ENCODE assay signal across 1 cellular context in the genomic region with DNA sequence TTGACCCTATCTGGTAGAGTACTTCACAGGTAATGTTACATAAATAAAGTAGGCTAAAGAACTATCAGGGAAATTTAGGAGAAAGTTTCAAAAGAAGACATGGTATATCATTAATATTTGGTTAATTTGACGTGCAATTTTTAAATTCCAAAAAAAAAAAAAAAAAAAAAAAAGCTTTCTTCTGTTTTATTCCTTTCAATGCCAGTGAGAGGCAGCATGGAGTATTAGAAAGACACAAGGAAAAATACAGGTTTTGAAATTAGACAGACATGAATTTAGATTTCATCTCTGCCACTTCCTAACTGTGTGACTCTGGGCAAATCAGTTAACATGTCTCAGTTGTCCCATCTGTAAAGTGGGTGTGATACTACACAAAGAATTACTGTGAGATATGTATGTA.
TF ChIP-seq lines count a peak whose summit lies in the region.

No MANE protein-coding gene starts in this region.

TF ChIP-seq in IMR-90, 13 proteins besides CTCF, POLR2A, EP300 and RAD21 (continued from another document):
- no peak for TF ChIP-seq CHD1 (IDR thresholded peaks at IDR 0.05; ENCODE audit: low read depth, low read length)
- no peak for TF ChIP-seq MXI1 (IDR thresholded peaks at IDR 0.05; ENCODE audit: borderline replicate concordance, low read depth, low read length)
- TF ChIP-seq FOS (IDR thresholded peaks at IDR 0.05; ENCODE audit: low read depth, low read length): no peak
- no peak for TF ChIP-seq MAZ (IDR thresholded peaks at IDR 0.05; ENCODE audit: borderline replicate concordance, low read depth, low read length)
- no peak for TF ChIP-seq RCOR1 (IDR thresholded peaks at IDR 0.05; ENCODE audit: insufficient replicate concordance, low read length)
